Comparison of ENCODE assay signal across 1 cellular context in the genomic region with DNA sequence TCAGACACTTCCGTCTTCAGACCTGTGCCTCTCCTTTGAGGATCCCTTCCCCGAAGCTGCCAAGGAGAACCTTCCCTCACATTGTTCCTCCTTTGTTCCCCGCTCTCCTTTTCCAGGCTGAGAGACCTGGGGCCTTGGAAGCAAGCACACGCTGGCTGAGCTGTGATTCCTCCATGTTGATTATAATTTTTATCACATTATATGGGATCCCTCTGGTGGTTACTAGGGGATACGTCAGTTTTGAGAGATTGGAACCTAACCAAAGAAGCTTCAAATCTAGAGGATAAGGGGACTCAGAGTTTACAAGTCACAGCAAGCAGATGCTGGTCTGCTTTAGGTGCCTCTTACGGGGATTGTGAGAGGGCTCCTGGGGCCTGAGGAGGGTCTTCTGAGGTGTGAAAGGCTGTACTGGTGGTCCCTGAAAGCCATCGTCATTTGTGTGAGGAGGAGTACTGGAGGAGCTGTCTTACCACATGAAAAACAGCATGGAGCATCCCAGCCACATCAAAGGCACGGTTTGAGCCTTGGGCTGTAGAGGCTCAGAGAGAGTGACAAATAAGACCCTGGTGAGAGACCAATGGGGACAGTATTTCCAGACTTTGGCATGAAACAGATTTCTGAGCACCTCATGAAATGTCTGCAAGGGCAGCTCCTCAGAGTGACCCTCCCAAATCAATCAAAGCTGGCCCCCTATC.
TF ChIP-seq lines count a peak whose summit lies in the region.

No MANE protein-coding gene starts in this region.

TF ChIP-seq in liver, 16 proteins besides CTCF, POLR2A, EP300 and RAD21 (continued from another document):
- TF ChIP-seq, protein P1, sequence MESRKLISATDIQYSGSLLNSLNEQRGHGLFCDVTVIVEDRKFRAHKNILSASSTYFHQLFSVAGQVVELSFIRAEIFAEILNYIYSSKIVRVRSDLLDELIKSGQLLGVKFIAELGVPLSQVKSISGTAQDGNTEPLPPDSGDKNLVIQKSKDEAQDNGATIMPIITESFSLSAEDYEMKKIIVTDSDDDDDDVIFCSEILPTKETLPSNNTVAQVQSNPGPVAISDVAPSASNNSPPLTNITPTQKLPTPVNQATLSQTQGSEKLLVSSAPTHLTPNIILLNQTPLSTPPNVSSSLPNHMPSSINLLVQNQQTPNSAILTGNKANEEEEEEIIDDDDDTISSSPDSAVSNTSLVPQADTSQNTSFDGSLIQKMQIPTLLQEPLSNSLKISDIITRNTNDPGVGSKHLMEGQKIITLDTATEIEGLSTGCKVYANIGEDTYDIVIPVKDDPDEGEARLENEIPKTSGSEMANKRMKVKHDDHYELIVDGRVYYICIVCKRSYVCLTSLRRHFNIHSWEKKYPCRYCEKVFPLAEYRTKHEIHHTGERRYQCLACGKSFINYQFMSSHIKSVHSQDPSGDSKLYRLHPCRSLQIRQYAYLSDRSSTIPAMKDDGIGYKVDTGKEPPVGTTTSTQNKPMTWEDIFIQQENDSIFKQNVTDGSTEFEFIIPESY (IDR thresholded peaks at IDR 0.05) = no peak
- TF ChIP-seq HNF4G (IDR thresholded peaks at IDR 0.05) (no peak), YY1 (IDR thresholded peaks at IDR 0.05) (no peak), FOXA2 (IDR thresholded peaks at IDR 0.05) (no peak)
